In the genomic region with DNA sequence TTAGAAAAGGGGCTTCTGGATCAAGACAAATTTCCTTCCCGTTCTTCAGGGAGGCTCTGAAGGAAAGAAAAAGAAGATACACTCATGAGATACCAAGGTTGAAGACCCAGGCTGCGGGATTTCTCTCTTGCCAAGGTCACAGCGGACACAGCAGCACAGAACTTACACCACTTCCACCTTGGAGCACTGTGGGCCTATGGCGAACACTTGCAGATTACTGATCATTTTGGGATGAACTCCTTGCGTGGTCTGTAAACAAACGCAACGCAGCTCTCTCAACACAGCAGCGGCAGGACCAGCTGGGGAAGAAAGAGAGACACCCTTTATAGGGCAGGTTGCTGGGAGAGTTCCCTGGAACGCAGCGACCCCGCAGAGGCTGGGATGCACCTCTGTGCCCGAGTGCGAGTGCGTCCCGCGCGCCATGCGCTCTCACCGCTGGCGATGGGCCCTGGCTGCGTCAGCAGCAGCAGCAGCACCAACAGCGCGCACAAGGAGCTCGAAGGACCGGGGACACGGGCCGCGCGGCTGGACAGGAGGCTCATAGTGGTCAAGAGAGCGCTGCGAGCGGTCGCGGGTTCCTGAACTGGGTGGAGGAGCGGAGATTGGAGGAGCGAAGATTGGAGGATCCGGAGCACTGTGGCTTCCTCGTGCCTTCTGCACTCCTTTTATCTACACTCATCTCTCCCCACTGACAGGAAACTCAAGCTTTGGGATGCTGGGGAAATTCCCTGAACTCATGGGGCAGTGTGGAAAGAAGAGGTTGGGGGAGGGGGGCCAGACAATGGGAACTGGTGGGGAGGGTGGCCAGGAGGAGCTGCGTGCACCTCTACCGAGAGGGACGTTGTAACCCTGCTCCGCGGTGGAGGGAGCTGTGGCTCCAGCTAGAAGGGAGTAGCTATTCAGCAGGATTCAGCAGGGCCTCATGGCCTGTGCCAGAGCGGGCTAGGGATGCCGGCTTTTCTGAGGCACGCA, we compare ENCODE assay signal across 11 cellular contexts. TPM values are rescaled to one million over a fixed set of nuclear protein-coding genes. Genes with fewer than 3 reads are reported as not detected.
A peak's percentile ranks its signal among the peaks of the same experiment; 100 is the strongest.
DNase-seq lines count a peak whose midpoint lies in the region; ATAC-seq, FAIRE-seq and TF ChIP-seq lines count a peak whose summit lies in the region.
"Had no signal": no experiment of that assay in that cellular context is flagged by ENCODE, and none has a peak within 500 bp of the region (broad histone marks: within the 10 kb centered on the region; RNA-seq: fewer than 3 reads in every experiment).

A gene (minus strand): TSS at position 638 of the 972 bp plus-strand sequence. CDS start 96 bp downstream, at position 542.

- POLR2A ChIA-PET in K562 (lab: Yijun Ruan, JAX): interaction anchor here (0.7 kb wide), 1 partner anchor 1328 kb away, joined by 3 read pairs; no protein-coding TSS in a partner anchor

- no peak for TF ChIP-seq RAD21 in K562 (CRISPR knock-in tag; conservative IDR thresholded peaks at IDR 0.05 in 1 of 2, IDR thresholded peaks at IDR 0.05 in 1 of 2)

- peak within 1 kb of the TSS; percentile 96 for H3K27ac Mint-ChIP-seq in Calu3 (ENCODE audit: unreplicated experiment)
- H3K27ac Mint-ChIP-seq: activated CD4-positive, alpha-beta memory T cell treated with anti-CD3 and anti-CD28 coated beads, Interleukin-2, amount 10 ng/mL, durations not matched to agents 7 days and 5 days had no signal

- H3K36me3 ChIP-seq in K562 (ENCODE audit: control insufficient read depth, insufficient read depth, low read length) (no peaks in the 10 kb centered on the region), left ventricle myocardium inferior (no peaks in the 10 kb centered on the region), osteoblast (ENCODE audit: insufficient read depth, low read length) (no peaks in the 10 kb centered on the region), small intestine (ENCODE audit: control insufficient read depth in 2 of 2, insufficient read depth in 2 of 2, low read length in 2 of 2) (no peaks in the 10 kb centered on the region)

- no peak for TF ChIP-seq EP300 in K562 (IDR thresholded peaks at IDR 0.05; ENCODE audit: low read length)

- H3K9me3 Mint-ChIP-seq in Calu3 (ENCODE audit: low read depth, unreplicated experiment): no peaks in the 10 kb centered on the region
- H3K9me3 Mint-ChIP-seq: activated CD4-positive, alpha-beta memory T cell treated with anti-CD3 and anti-CD28 coated beads, Interleukin-2, amount 10 ng/mL, durations not matched to agents 7 days and 5 days had no signal

- BruUV-seq in Calu3 (replicated peaks; lab: Mats Ljungman, UMichigan) (no TSS peak), K562 (replicated peaks; lab: Mats Ljungman, UMichigan) (no TSS peak)

- FAIRE-seq in K562 (lab: Jason Lieb, UNC) (no peak), small intestine (lab: Jason Lieb, UNC) (no peak), HTR-8/SVneo (lab: Jason Lieb, UNC) (no peak)

- H3K4me1 ChIP-seq in K562 (replicated peaks in 1 of 2; ENCODE audit: control insufficient read depth in 2 of 2, insufficient read depth in 2 of 2, low read length in 2 of 2) (no peaks in the 10 kb centered on the region), left ventricle myocardium inferior (peaks cover 6% of the 10 kb centered on the region), osteoblast (ENCODE audit: insufficient read depth, low read length) (no peaks in the 10 kb centered on the region), small intestine (ENCODE audit: control insufficient read depth in 2 of 2, insufficient read depth in 1 of 2, low read depth in 1 of 2, low read length in 1 of 2) (peaks cover 0 to 2% of the 10 kb centered on the region in 2 donors)

- no peaks in the 10 kb centered on the region for H3K9me1 ChIP-seq in K562 (ENCODE audit: control insufficient read depth, insufficient read depth, low read length)

- no peaks in the 10 kb centered on the region for H3K9me3 ChIP-seq in K562 (replicated peaks; ENCODE audit: control insufficient read depth, insufficient read depth, low read depth, low read length)
- no peaks in the 10 kb centered on the region for H3K9me3 ChIP-seq in left ventricle myocardium inferior (replicated peaks)
- no peaks in the 10 kb centered on the region for H3K9me3 ChIP-seq in osteoblast (ENCODE audit: low read depth, low read length)
- no peaks in the 10 kb centered on the region for H3K9me3 ChIP-seq in small intestine (ENCODE audit: control insufficient read depth, low read depth)

- H4K20me1 ChIP-seq in K562 (replicated peaks; ENCODE audit: control insufficient read depth, insufficient read depth, low read length) (no peaks in the 10 kb centered on the region), osteoblast (ENCODE audit: insufficient read depth, low read length) (no peaks in the 10 kb centered on the region)

- H3K27me3 ChIP-seq in K562 (ENCODE audit: control insufficient read depth in 2 of 2, insufficient read depth in 2 of 2, low read length in 2 of 2) (no peaks in the 10 kb centered on the region), left ventricle myocardium inferior (ENCODE audit: low read depth) (peaks cover 62% of the 10 kb centered on the region), osteoblast (ENCODE audit: insufficient read depth, low read length) (peaks cover 3% of the 10 kb centered on the region), small intestine (ENCODE audit: control insufficient read depth in 2 of 2, insufficient read depth in 2 of 2, low read length in 2 of 2) (no peaks in the 10 kb centered on the region)

- H3K27me3 Mint-ChIP-seq in Calu3 (ENCODE audit: unreplicated experiment): no peaks in the 10 kb centered on the region

- H3K4me1 Mint-ChIP-seq in Calu3 (ENCODE audit: low read depth, unreplicated experiment): peaks cover 31% of the 10 kb centered on the region
- H3K4me1 Mint-ChIP-seq: activated CD4-positive, alpha-beta memory T cell treated with anti-CD3 and anti-CD28 coated beads, Interleukin-2, amount 10 ng/mL, durations not matched to agents 7 days and 5 days had no signal

- intact Hi-C loops in Calu3 (cut with micrococcal nuclease; ENCODE audit: unreplicated experiment) (loop anchor here (1.0 to 10.0 kb wide), 6 partner anchors 36 to 136 kb away; a partner anchor contains a TSS), K562 (cut with micrococcal nuclease) (no loop called here), left ventricle myocardium inferior (cut with micrococcal nuclease) (no loop called here)

- in situ Hi-C loops in K562 (cut with MboI): no loop called here

- H3K36me3 Mint-ChIP-seq in Calu3 (ENCODE audit: insufficient read depth, unreplicated experiment): peaks cover 57% of the 10 kb centered on the region

- TF ChIP-seq CTCF in Calu3 (IDR thresholded peaks at IDR 0.05; ENCODE audit: unreplicated experiment): no peak
- no peak for TF ChIP-seq CTCF in K562 (IDR thresholded peaks at IDR 0.05 in 2 of 3, conservative IDR thresholded peaks at IDR 0.05 in 1 of 3; ENCODE audit: insufficient read depth in 2 of 3, low read depth in 1 of 3, low read length in 3 of 3)
- peak; percentile 21 for TF ChIP-seq CTCF in left ventricle myocardium inferior (IDR thresholded peaks at IDR 0.05; ENCODE audit: borderline replicate concordance)
- TF ChIP-seq CTCF in osteoblast (IDR thresholded peaks at IDR 0.05; ENCODE audit: extremely low read depth, low read depth, low read length): no peak

- DNase-seq in Calu3 (peak; percentile 91), K562 (ENCODE audit: extremely low read depth in 1 of 4, low spot score in 3 of 4) (no peak), left ventricle myocardium inferior (peak; percentile 21), osteoblast (ENCODE audit: insufficient read length, low spot score, missing footprints) (peak; percentile 59), NCI-H2227 treated with DMSO at 0.1 percent for 48 hours (lab: John Stamatoyannopoulos, UW) (no peak), NCI-H2107 (lab: John Stamatoyannopoulos, UW) (no peak), small intestine (no peak), HTR-8/SVneo (ENCODE audit: insufficient read length, low spot score) (no peak)
- DNase-seq: activated CD4-positive, alpha-beta memory T cell treated with anti-CD3 and anti-CD28 coated beads, Interleukin-2, amount 10 ng/mL, durations not matched to agents 7 days and 5 days; DMS79; NCI-H2029 had no signal

- peak; percentile 39; the same call in 1 of the 3 replicates for ATAC-seq in K562

- no peak within 1 kb of the TSS for H2AFZ ChIP-seq in K562 (ENCODE audit: low read depth, low read length)
- H2AFZ ChIP-seq in osteoblast (ENCODE audit: low read length): peak within 1 kb of the TSS; percentile 72

- no peak within 1 kb of the TSS for H3K4me3 ChIP-seq in K562
- H3K4me3 ChIP-seq in left ventricle myocardium inferior: peak within 1 kb of the TSS; percentile 56
- peak within 1 kb of the TSS; percentile 49 for H3K4me3 ChIP-seq in osteoblast (ENCODE audit: insufficient read depth, low read length)
- H3K4me3 ChIP-seq in small intestine (ENCODE audit: low read depth in 1 of 2, low read length in 2 of 2): no peak within 1 kb of the TSS

- H3K27ac ChIP-seq in K562 (ENCODE audit: extremely low read depth, low read depth, low read length) (no peak within 1 kb of the TSS), left ventricle myocardium inferior (replicated peaks) (no peak within 1 kb of the TSS), osteoblast (ENCODE audit: low read depth, low read length) (no peak within 1 kb of the TSS), small intestine (ENCODE audit: low read depth in 1 of 2, low read length in 1 of 2) (no peak within 1 kb of the TSS)

- 86% methylated on average over 26 of the region's 46 CpGs for WGBS in K562 (ENCODE audit: insufficient coverage, low coverage, missing lambda C conversion rate)
- WGBS in small intestine, 3 donors: 23 to 40% (median 36%) methylated on average over 46 of the region's 46 CpGs

- H3K79me2 ChIP-seq in K562 (ENCODE audit: control insufficient read depth, insufficient read depth, low read length) (no peaks in the 10 kb centered on the region), osteoblast (ENCODE audit: insufficient read depth, low read length) (no peaks in the 10 kb centered on the region)

- TF ChIP-seq POLR2A in K562 (conservative IDR thresholded peaks at IDR 0.05): no peak

- no peak within 1 kb of the TSS for H3K9ac ChIP-seq in K562 (ENCODE audit: insufficient read depth in 1 of 2, low read depth in 2 of 2, low read length in 2 of 2)

- CTCF ChIA-PET in Calu3 (lab: Charles Lee): interaction anchor here (0.7 to 2.7 kb wide), 16 partner anchors 15 to 322 kb away, joined by 3 to 32 read pairs (median 4); a partner anchor contains a TSS
- CTCF ChIA-PET in K562 (lab: Yijun Ruan, JAX; ENCODE audit: low intra/inter-chr PET ratio): no interaction called here

- H3K4me3 Mint-ChIP-seq in Calu3 (ENCODE audit: low read depth, unreplicated experiment): peak within 1 kb of the TSS; percentile 91
- H3K4me3 Mint-ChIP-seq: activated CD4-positive, alpha-beta memory T cell treated with anti-CD3 and anti-CD28 coated beads, Interleukin-2, amount 10 ng/mL, durations not matched to agents 7 days and 5 days had no signal

- H3K4me2 ChIP-seq in K562 (ENCODE audit: insufficient read depth, low read length) (no peak within 1 kb of the TSS), osteoblast (ENCODE audit: insufficient read depth, low read length) (peak within 1 kb of the TSS; percentile 70)

RNA-seq across cellular contexts. Expression of the gene that starts here (rescaled TPM):
- total RNA-seq in Calu3 (2022): 1,110 and 1,906 TPM in 2 replicates
- total RNA-seq in K562 (2011; cell fraction: chromatin; rRNA removed; ENCODE audit: low replicate concordance): not detected in 2 replicates
- not detected in 2 replicates for total RNA-seq in K562 (2011; cell fraction: nucleolus; rRNA removed)
- total RNA-seq in K562 (2011; cell fraction: nucleoplasm; rRNA removed): not detected in 2 replicates
- total RNA-seq in K562 (2014; rRNA removed): not detected in 2 replicates
- not detected in 2 replicates for total RNA-seq in K562 (2014; rRNA removed; fragmentation: Illumina TruSeq; extraction: Trizol)
- total RNA-seq in K562 (2015; rRNA removed; fragmentation: Illumina TruSeq; extraction: Trizol): not detected in 2 replicates
- total RNA-seq in K562 (2021): not detected in 2 replicates
- not detected in 2 replicates for polyA plus RNA-seq in K562 (2011; rRNA removed)
- not detected in 2 replicates for polyA plus RNA-seq in K562 (2011; cell fraction: cytosol; rRNA removed)
- polyA plus RNA-seq in K562 (2011; cell fraction: nucleus; rRNA removed): not detected in 2 replicates
- not detected in 2 replicates for polyA plus RNA-seq in K562 (2012)
- not detected in 2 replicates for polyA plus RNA-seq in K562 (2014; fragmentation: Illumina TruSeq; extraction: Trizol)
- polyA plus RNA-seq in K562 (2014; fragmentation: Nextera tagmentation; extraction: Ambion mirVana): not detected
- not detected in 2 replicates for polyA plus RNA-seq in K562 (2014; rRNA removed)
- not detected in 2 replicates for polyA minus RNA-seq in K562 (2011; rRNA and poly(A)+ RNA removed)
- not detected in 2 replicates for polyA minus RNA-seq in K562 (2011; cell fraction: cytosol; rRNA and poly(A)+ RNA removed)
- not detected in 2 replicates for polyA minus RNA-seq in K562 (2011; cell fraction: nucleus; rRNA and poly(A)+ RNA removed)
- total RNA-seq in left ventricle myocardium inferior: not detected
- under 0.01 TPM in 1 of 2 replicates, not detected in the other for total RNA-seq in osteoblast
- polyA plus RNA-seq in small intestine: 1 to 10 TPM in 1 of 3 donors, not detected in 2; 1.8 TPM
- total RNA-seq: activated CD4-positive, alpha-beta memory T cell treated with anti-CD3 and anti-CD28 coated beads, Interleukin-2, amount 10 ng/mL, durations not matched to agents 7 days and 5 days had no signal

Comparison
In these comparisons a context has a peak if more than half of its experiments do, and no peak if none do; other contexts are left out.
1. RNA of the gene that starts here (total RNA-seq): 1,110 to 1,906 TPM in Calu3; not detected in left ventricle myocardium inferior (single experiment), not detected in K562 and under 0.01 TPM in osteoblast; every median in the first group is over 1,000 times any median in the second.
2. Peak in ATAC-seq in K562; RNA of the gene not detected or under 1 TPM.
3. Peak in DNase-seq and H3K4me3 ChIP-seq in left ventricle myocardium inferior; RNA of the gene not detected or under 1 TPM.
4. Peak in DNase-seq, H3K4me3 ChIP-seq and H3K4me2 ChIP-seq in osteoblast; RNA of the gene not detected or under 1 TPM.